Comparison of ENCODE assay signal across 12 cellular contexts in the genomic region with DNA sequence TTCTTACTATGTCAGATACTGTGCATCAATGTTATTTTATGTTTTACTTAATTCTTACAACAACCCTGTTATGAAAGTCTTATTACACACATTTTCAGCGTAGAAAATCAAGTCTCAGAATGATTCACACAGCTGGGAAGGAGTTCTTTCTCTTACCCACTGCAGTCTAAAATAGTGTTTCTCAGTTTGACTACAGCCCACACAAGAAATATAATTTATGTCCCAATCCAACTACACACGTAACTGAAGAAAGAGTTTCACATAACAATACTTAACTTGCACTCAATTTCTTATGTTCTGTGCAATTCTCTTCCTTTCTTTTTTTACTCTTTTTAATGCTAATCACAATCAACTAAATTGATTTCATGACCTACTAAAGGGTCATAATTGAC.
DNase-seq lines count a peak whose midpoint lies in the region; ATAC-seq and TF ChIP-seq lines count a peak whose summit lies in the region.
"Had no signal": no experiment of that assay in that cellular context is flagged by ENCODE, and none has a peak within 500 bp of the region (broad histone marks: within the 10 kb centered on the region; RNA-seq: fewer than 3 reads in every experiment).

No MANE protein-coding gene starts in this region.

- no peak overlapping the region for H3K9ac ChIP-seq in neuronal stem cell (ENCODE audit: low read depth, low read length, poor library complexity)

- no peak overlapping the region for H3K4me3 ChIP-seq in neuronal stem cell (ENCODE audit: low read length in 2 of 2)

- no peaks in the 10 kb centered on the region for H3K9me3 Mint-ChIP-seq in activated CD4-positive, alpha-beta T cell treated with anti-CD3 and anti-CD28 coated beads for 36 hours (ENCODE audit: low read depth)
- H3K9me3 Mint-ChIP-seq in CD14-positive monocyte = peaks cover 0 to 2% (median 0%) of the 10 kb centered on the region in 7 donors

- H3K36me3 Mint-ChIP-seq in activated CD4-positive, alpha-beta T cell treated with anti-CD3 and anti-CD28 coated beads for 36 hours (ENCODE audit: low read depth) = no peaks in the 10 kb centered on the region
- no peaks in the 10 kb centered on the region for H3K36me3 Mint-ChIP-seq in CD14-positive monocyte

- H2BK12ac ChIP-seq in neuronal stem cell (ENCODE audit: low read length) = no peak overlapping the region

- no peaks in the 10 kb centered on the region for H3K79me1 ChIP-seq in neuronal stem cell (ENCODE audit: low read depth, low read length)

- no peak overlapping the region for H2BK15ac ChIP-seq in neuronal stem cell (ENCODE audit: low read length)

- peak overlapping the region; percentile 67 for H3K27ac ChIP-seq in neuronal stem cell (replicated peaks; ENCODE audit: low read length)

- no peak for TF ChIP-seq CTCF in CD14-positive monocyte (IDR thresholded peaks at IDR 0.05)

- H3K4me1 ChIP-seq in neuronal stem cell (ENCODE audit: control insufficient read depth in 2 of 2, insufficient read depth in 1 of 2, low read depth in 1 of 2, low read length in 2 of 2) = peaks cover 9 to 18% of the 10 kb centered on the region in 2 donors

- no peaks in the 10 kb centered on the region for H3K36me3 ChIP-seq in neuronal stem cell (replicated peaks in 1 of 2; ENCODE audit: control insufficient read depth in 2 of 2, insufficient read depth in 2 of 2, low read length in 2 of 2)

- CTCF ChIA-PET in activated CD4-positive, alpha-beta T cell treated with anti-CD3 and anti-CD28 coated beads for 36 hours (lab: Charles Lee) = interaction anchor here (1.1 kb wide), 1 partner anchor 12 kb away, joined by 3 read pairs; no protein-coding TSS in a partner anchor

- no peak overlapping the region for H3K18ac ChIP-seq in neuronal stem cell (ENCODE audit: low read length)

- POLR2A ChIA-PET in activated CD4-positive, alpha-beta T cell treated with anti-CD3 and anti-CD28 coated beads for 36 hours (lab: Charles Lee) = no interaction called here

- H2BK120ac ChIP-seq in neuronal stem cell (ENCODE audit: low read depth, low read length) = no peak overlapping the region

- H3K4me1 Mint-ChIP-seq in activated CD4-positive, alpha-beta T cell treated with anti-CD3 and anti-CD28 coated beads for 36 hours = peaks cover 6% of the 10 kb centered on the region
- no peaks in the 10 kb centered on the region for H3K4me1 Mint-ChIP-seq in CD14-positive monocyte

- H3K27ac Mint-ChIP-seq in activated CD4-positive, alpha-beta T cell treated with anti-CD3 and anti-CD28 coated beads for 36 hours = no peak overlapping the region
- H3K27ac Mint-ChIP-seq in CD14-positive monocyte = no peak overlapping the region

- no peaks in the 10 kb centered on the region for H3K27me3 ChIP-seq in neuronal stem cell (ENCODE audit: control insufficient read depth in 3 of 3, insufficient read depth in 3 of 3, low read depth in 1 of 3, low read length in 3 of 3)

- H2AK5ac ChIP-seq in neuronal stem cell (ENCODE audit: low read depth, low read length) = no peak overlapping the region

- H3K4me2 ChIP-seq in neuronal stem cell (ENCODE audit: insufficient read depth, low read length, poor library complexity, severe bottlenecking) = no peak overlapping the region

- no peak overlapping the region for H2AFZ ChIP-seq in neuronal stem cell (ENCODE audit: low read length)

- H4K8ac ChIP-seq in neuronal stem cell (ENCODE audit: low read depth, low read length) = no peak overlapping the region

- H3K9me3 ChIP-seq in neuronal stem cell (replicated peaks in 1 of 2; ENCODE audit: control insufficient read depth in 2 of 2, insufficient read depth in 1 of 2, low read depth in 1 of 2, low read length in 2 of 2) = no peaks in the 10 kb centered on the region

- H4K91ac ChIP-seq in neuronal stem cell (ENCODE audit: low read depth, low read length, poor library complexity) = no peak overlapping the region

- ATAC-seq in activated CD4-positive, alpha-beta T cell treated with anti-CD3 and anti-CD28 coated beads for 36 hours = peak; percentile 64
- peak; percentile 65 for ATAC-seq in HG02642 (IDR thresholded peaks at IDR 0.05; ENCODE audit: poor library complexity, unreplicated experiment)
- peak; percentile 78 for ATAC-seq in HG03565 (IDR thresholded peaks at IDR 0.05; ENCODE audit: unreplicated experiment)

- H3K4ac ChIP-seq in neuronal stem cell (ENCODE audit: low read length) = no peak overlapping the region

- WGBS in neuronal stem cell (ENCODE audit: extremely low coverage in 2 of 2, insufficient read length in 2 of 2, insufficient replicate concordance in 1 of 2), 2 donors = no CpG with 5 or more reads among the region's 2 CpGs

- intact Hi-C loops in activated CD4-positive, alpha-beta T cell treated with anti-CD3 and anti-CD28 coated beads for 36 hours (cut with DNase I, micrococcal nuclease) = no loop called here
- intact Hi-C loops in CD14-positive monocyte (cut with micrococcal nuclease) = no loop called here

- no peak overlapping the region for H3K4me3 Mint-ChIP-seq in activated CD4-positive, alpha-beta T cell treated with anti-CD3 and anti-CD28 coated beads for 36 hours
- H3K4me3 Mint-ChIP-seq in CD14-positive monocyte = no peak overlapping the region

- H3K27me3 Mint-ChIP-seq in activated CD4-positive, alpha-beta T cell treated with anti-CD3 and anti-CD28 coated beads for 36 hours = no peaks in the 10 kb centered on the region
- no peaks in the 10 kb centered on the region for H3K27me3 Mint-ChIP-seq in CD14-positive monocyte (ENCODE audit: low read depth in 3 of 3)

- H3K23ac ChIP-seq in neuronal stem cell (ENCODE audit: low read depth, low read length, poor library complexity) = no peak overlapping the region

- H2BK5ac ChIP-seq in neuronal stem cell (ENCODE audit: low read length) = no peak overlapping the region

- no peak for DNase-seq in activated CD4-positive, alpha-beta T cell treated with anti-CD3 and anti-CD28 coated beads for 36 hours
- DNase-seq in activated CD4-positive, alpha-beta T cell treated with anti-CD3 and anti-CD28 coated beads for 4 hours = no peak
- no peak for DNase-seq in neuronal stem cell (ENCODE audit: low spot score)
- no peak for DNase-seq in SK-N-DZ (ENCODE audit: low spot score)
- DNase-seq in stimulated activated naive CD4-positive, alpha-beta T cell (lab: John Stamatoyannopoulos, UW) = no peak
- no peak for DNase-seq in CD14-positive monocyte (ENCODE audit: low spot score)
- DNase-seq: 8988T; activated naive CD4-positive, alpha-beta T cell treated with Interleukin-2 at 50 U/mL for 16 hours; effector memory CD4-positive, alpha-beta T cell; NCI-H524 treated with DMSO at 0.1 percent for 48 hours had no signal

- no peak overlapping the region for H3K14ac ChIP-seq in neuronal stem cell (ENCODE audit: low read length)
